Comparison of ENCODE assay signal across 9 cellular contexts in the genomic region with DNA sequence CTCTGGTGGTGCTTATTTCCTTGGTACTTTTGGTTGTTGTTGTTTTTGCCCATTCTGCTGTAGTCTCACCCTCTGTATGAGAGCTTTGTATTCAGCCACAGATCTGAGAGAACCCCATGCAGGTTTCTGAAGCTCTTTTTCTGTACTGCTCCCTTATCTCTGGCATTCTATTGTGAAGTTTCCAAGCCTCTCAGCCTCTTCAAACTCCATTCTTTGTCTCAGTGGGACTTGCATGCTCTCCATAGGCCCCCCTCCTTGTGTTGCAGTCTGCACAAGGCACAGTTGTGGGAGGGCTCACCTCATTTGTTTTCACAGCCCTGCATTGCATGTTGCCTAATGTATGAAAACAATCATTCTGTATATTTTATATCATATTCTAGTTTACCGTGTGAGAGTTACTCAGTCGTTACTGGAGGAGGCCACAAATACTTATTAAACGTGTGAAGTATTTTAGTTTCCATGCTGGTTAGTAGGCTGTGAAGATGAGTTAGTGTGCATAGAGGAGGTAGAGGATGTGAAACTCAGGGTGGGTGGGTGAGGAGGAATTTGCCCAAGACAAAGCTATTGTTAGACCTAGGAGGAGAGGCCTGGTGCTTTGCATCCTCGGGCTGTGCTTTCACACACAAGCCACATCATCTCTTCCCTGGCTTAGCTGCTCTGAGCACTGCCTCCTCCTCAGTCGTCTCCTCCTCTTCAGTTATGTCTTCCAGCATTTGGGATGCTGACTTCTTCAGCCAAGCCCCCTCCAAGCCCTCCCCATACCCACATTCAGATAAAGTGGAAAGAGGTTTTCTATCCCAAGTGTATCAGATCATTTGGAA. TPM values are rescaled to one million over a fixed set of nuclear protein-coding genes. Genes with fewer than 3 reads are reported as not detected.
DNase-seq lines count a peak whose midpoint lies in the region; ATAC-seq, FAIRE-seq and TF ChIP-seq lines count a peak whose summit lies in the region.
"Had no signal": no experiment of that assay in that cellular context is flagged by ENCODE, and none has a peak within 500 bp of the region (broad histone marks: within the 10 kb centered on the region; RNA-seq: fewer than 3 reads in every experiment).

No MANE protein-coding gene starts in this region.

- no peak for FAIRE-seq in small intestine (lab: Jason Lieb, UNC)

- H3K4me3 ChIP-seq in right atrium auricular region: no peak overlapping the region
- H3K4me3 ChIP-seq in small intestine (ENCODE audit: low read depth in 1 of 2, low read length in 2 of 2): no peak overlapping the region
- H3K4me3 ChIP-seq: heart right ventricle had no signal

- no peak for DNase-seq in Right ventricle myocardium inferior (ENCODE audit: missing footprints)
- no peak for DNase-seq in right atrium auricular region (ENCODE audit: low spot score)
- DNase-seq in activated T-cell treated with anti-CD3 and anti-CD28 coated beads, Interleukin-2, amount 50 U/mL, for 1 hour: peak; percentile 26
- peak in 2 of 3 experiments; percentile 47 to 58 for DNase-seq in stimulated activated CD4-positive, alpha-beta T cell treated with anti-CD3 and anti-CD28 coated beads, TNF-alpha, amount 100 ng/mL, for 24 hours (ENCODE audit: low read depth in 3 of 3)
- no peak for DNase-seq in small intestine
- no peak for DNase-seq in NCI-H524 treated with DMSO at 0.1 percent for 48 hours (lab: John Stamatoyannopoulos, UW)
- no peak for DNase-seq in cortex of kidney (lab: John Stamatoyannopoulos, UW)
- DNase-seq: heart right ventricle had no signal

- ATAC-seq in Right ventricle myocardium inferior: peak; percentile 24
- peak; percentile 28 for ATAC-seq in HG03342 (IDR thresholded peaks at IDR 0.05; ENCODE audit: unreplicated experiment)

- H3K36me3 ChIP-seq in right atrium auricular region (no peaks in the 10 kb centered on the region), small intestine (ENCODE audit: control insufficient read depth in 2 of 2, insufficient read depth in 2 of 2, low read length in 2 of 2) (no peaks in the 10 kb centered on the region)
- H3K36me3 ChIP-seq: heart right ventricle had no signal

- 59 to 78% (median 76%) methylated on average over 5 of the region's 5 CpGs for whole genome bisulfite sequencing in small intestine, 3 donors

- intact Hi-C loops in Right ventricle myocardium inferior (cut with DNase I): loop anchor here (5.0 kb wide), 1 partner anchor 113 kb away; no protein-coding TSS in a partner anchor

- no peaks in the 10 kb centered on the region for H3K9me3 ChIP-seq in right atrium auricular region
- no peaks in the 10 kb centered on the region for H3K9me3 ChIP-seq in small intestine (ENCODE audit: control insufficient read depth, low read depth)
- H3K9me3 ChIP-seq: heart right ventricle had no signal

- no peak for TF ChIP-seq CTCF in right atrium auricular region (IDR thresholded peaks at IDR 0.05)

- H3K27ac ChIP-seq in right atrium auricular region (no peak overlapping the region), small intestine (ENCODE audit: low read depth in 1 of 2, low read length in 1 of 2) (peak overlapping the region in 1 of 2 donors; percentile 63)

- H3K27me3 ChIP-seq in right atrium auricular region (no peaks in the 10 kb centered on the region), small intestine (ENCODE audit: control insufficient read depth in 2 of 2, insufficient read depth in 2 of 2, low read length in 2 of 2) (no peaks in the 10 kb centered on the region)
- H3K27me3 ChIP-seq: heart right ventricle had no signal

- peaks cover 0 to 9% of the 10 kb centered on the region in 2 donors for H3K4me1 ChIP-seq in right atrium auricular region
- H3K4me1 ChIP-seq in small intestine (ENCODE audit: control insufficient read depth in 2 of 2, insufficient read depth in 1 of 2, low read depth in 1 of 2, low read length in 1 of 2): peaks cover 0 to 3% of the 10 kb centered on the region in 2 donors

RNA-seq across cellular contexts. Expression of gene CHI3L2, which starts 7.8 kb away (rescaled TPM):
- total RNA-seq in Right ventricle myocardium inferior (7.5 TPM), right atrium auricular region (1 to 10 TPM in 1 of 2 donors, under 1 TPM in 1; 0.52 to 9.9 TPM)
- polyA plus RNA-seq in small intestine: 1 to 10 TPM; 1.1 to 4.7 (median 1.9) TPM

RNA-seq across cellular contexts. Expression of gene DENND2D, which starts 19.2 kb away (rescaled TPM):
- total RNA-seq in Right ventricle myocardium inferior (3.5 TPM), right atrium auricular region (1 to 10 TPM; 1.7 to 5.7 TPM)
- 10 to 100 TPM; 31.3 to 54.6 (median 36.7) TPM for polyA plus RNA-seq in small intestine

Comparison
In these comparisons a context has a peak if more than half of its experiments do, and no peak if none do; other contexts are left out.
1. DNase-seq: peak in activated T-cell treated with anti-CD3 and anti-CD28 coated beads, Interleukin-2, amount 50 U/mL, for 1 hour (single experiment) and stimulated activated CD4-positive, alpha-beta T cell treated with anti-CD3 and anti-CD28 coated beads, TNF-alpha, amount 100 ng/mL, for 24 hours (2 of 3); none in Right ventricle myocardium inferior (single experiment), right atrium auricular region (single experiment), small intestine (single experiment), NCI-H524 treated with DMSO at 0.1 percent for 48 hours (single experiment) and cortex of kidney (single experiment).